Comparison of ENCODE assay signal across 21 cellular contexts in genomic region chr22:21041937-21042336, GRCh38. TPM values are rescaled to one million over a fixed set of nuclear protein-coding genes. Genes with fewer than 3 reads are reported as not detected.
DNase-seq lines count a peak whose midpoint lies in the region; ATAC-seq, FAIRE-seq and TF ChIP-seq lines count a peak whose summit lies in the region.
"Had no signal": no experiment of that assay in that cellular context is flagged by ENCODE, and none has a peak within 500 bp of the region (broad histone marks: within the 10 kb centered on the region; RNA-seq: fewer than 3 reads in every experiment).

No MANE protein-coding gene starts in this region.

- intact Hi-C loops in activated CD4-positive, alpha-beta T cell treated with anti-CD3 and anti-CD28 coated beads, Interleukin-2, amount 10 ng/mL, durations not matched to agents 24 days and 14 days (cut with micrococcal nuclease), result no loop called here

- CTCF ChIA-PET in activated naive CD4-positive, alpha-beta T cell treated with anti-CD3 and anti-CD28 coated beads, Interleukin-2, amount 10 ng/mL, durations not matched to agents 7 days and 5 days (lab: Charles Lee), result no interaction called here

- peaks cover 63% of the 10 kb centered on the region for H3K27me3 Mint-ChIP-seq in activated naive CD4-positive, alpha-beta T cell treated with anti-CD3 and anti-CD28 coated beads, Interleukin-2, amount 10 ng/mL, durations not matched to agents 7 days and 5 days
- peaks cover 39% of the 10 kb centered on the region for H3K27me3 Mint-ChIP-seq in activated CD4-positive, alpha-beta T cell treated with anti-CD3 and anti-CD28 coated beads, Interleukin-2, amount 10 ng/mL, durations not matched to agents 24 days and 14 days
- H3K27me3 Mint-ChIP-seq: type B pancreatic cell had no signal

- ATAC-seq in activated naive CD4-positive, alpha-beta T cell treated with anti-CD3 and anti-CD28 coated beads, Interleukin-2, amount 50 U/mL, for 72 hours, result no peak
- ATAC-seq: left lung; stimulated activated memory B cell treated with anti-CD40 and anti-IgM and Interleukin-4, amounts not matched to agents 10 μg/mL and 1 μg/mL and 100 μg/mL, for 72 hours had no signal

- H3K9me3 Mint-ChIP-seq in activated naive CD4-positive, alpha-beta T cell treated with anti-CD3 and anti-CD28 coated beads, Interleukin-2, amount 10 ng/mL, durations not matched to agents 7 days and 5 days, result no peaks in the 10 kb centered on the region
- no peaks in the 10 kb centered on the region for H3K9me3 Mint-ChIP-seq in activated naive CD4-positive, alpha-beta T cell treated with anti-CD3 and anti-CD28 coated beads, Interleukin-2, amount 50 U/mL, for 72 hours
- H3K9me3 Mint-ChIP-seq in activated CD4-positive, alpha-beta T cell treated with anti-CD3 and anti-CD28 coated beads, Interleukin-2, amount 10 ng/mL, durations not matched to agents 24 days and 14 days, result no peaks in the 10 kb centered on the region
- H3K9me3 Mint-ChIP-seq: activated CD4-positive, alpha-beta memory T cell treated with anti-CD3 and anti-CD28 coated beads for 36 hours; stimulated activated memory B cell treated with anti-CD40 and anti-IgM and Interleukin-4, amounts not matched to agents 10 μg/mL and 1 μg/mL and 100 μg/mL, for 72 hours; type B pancreatic cell had no signal

- H3K36me3 Mint-ChIP-seq in activated naive CD4-positive, alpha-beta T cell treated with anti-CD3 and anti-CD28 coated beads, Interleukin-2, amount 10 ng/mL, durations not matched to agents 7 days and 5 days, result no peaks in the 10 kb centered on the region
- no peaks in the 10 kb centered on the region for H3K36me3 Mint-ChIP-seq in activated naive CD4-positive, alpha-beta T cell treated with anti-CD3 and anti-CD28 coated beads, Interleukin-2, amount 50 U/mL, for 72 hours
- H3K36me3 Mint-ChIP-seq in activated CD4-positive, alpha-beta T cell treated with anti-CD3 and anti-CD28 coated beads, Interleukin-2, amount 10 ng/mL, durations not matched to agents 24 days and 14 days (ENCODE audit: low read depth), result no peaks in the 10 kb centered on the region
- H3K36me3 Mint-ChIP-seq: activated CD4-positive, alpha-beta memory T cell treated with anti-CD3 and anti-CD28 coated beads for 36 hours; stimulated activated memory B cell treated with anti-CD40 and anti-IgM and Interleukin-4, amounts not matched to agents 10 μg/mL and 1 μg/mL and 100 μg/mL, for 72 hours; type B pancreatic cell had no signal

- H3K27ac Mint-ChIP-seq in activated naive CD4-positive, alpha-beta T cell treated with anti-CD3 and anti-CD28 coated beads, Interleukin-2, amount 10 ng/mL, durations not matched to agents 7 days and 5 days, result no peak overlapping the region
- H3K27ac Mint-ChIP-seq in activated naive CD4-positive, alpha-beta T cell treated with anti-CD3 and anti-CD28 coated beads, Interleukin-2, amount 50 U/mL, for 72 hours, result no peak overlapping the region
- no peak overlapping the region for H3K27ac Mint-ChIP-seq in activated CD4-positive, alpha-beta T cell treated with anti-CD3 and anti-CD28 coated beads, Interleukin-2, amount 10 ng/mL, durations not matched to agents 24 days and 14 days
- H3K27ac Mint-ChIP-seq: activated CD4-positive, alpha-beta memory T cell treated with anti-CD3 and anti-CD28 coated beads for 36 hours; stimulated activated memory B cell treated with anti-CD40 and anti-IgM and Interleukin-4, amounts not matched to agents 10 μg/mL and 1 μg/mL and 100 μg/mL, for 72 hours; type B pancreatic cell had no signal

- DNase-seq in activated naive CD4-positive, alpha-beta T cell treated with anti-CD3 and anti-CD28 coated beads, Interleukin-2, amount 10 ng/mL, durations not matched to agents 7 days and 5 days, result peak; percentile 5
- no peak for DNase-seq in activated naive CD4-positive, alpha-beta T cell treated with anti-CD3 and anti-CD28 coated beads, Interleukin-2, amount 50 U/mL, for 72 hours (ENCODE audit: low spot score in 2 of 2)
- DNase-seq in astrocyte of the spinal cord (ENCODE audit: low read depth, low spot score) (peak; percentile 65), foreskin fibroblast (peak; percentile 68 to 81), urothelium cell line (ENCODE audit: low spot score) (no peak), NCI-H69 (lab: John Stamatoyannopoulos, UW) (no peak)
- DNase-seq in activated CD4-positive, alpha-beta T cell treated with anti-CD3 and anti-CD28 coated beads for 1 hour, result no peak
- DNase-seq in activated CD4-positive, alpha-beta T cell treated with anti-CD3 and anti-CD28 coated beads, Interleukin-2, amount 10 ng/mL, durations not matched to agents 24 days and 14 days, result no peak
- DNase-seq: 8988T; activated CD4-positive, alpha-beta memory T cell treated with anti-CD3 and anti-CD28 coated beads for 36 hours; activated T-cell treated with anti-CD3 and anti-CD28 coated beads, Interleukin-2, amount 50 U/mL, for 48 hours; adrenal gland; colonic mucosa; DMS153; NCI-H2029; NCI-H526 treated with DMSO at 0.1 percent for 48 hours; stimulated activated CD4-positive, alpha-beta T cell treated with anti-CD3 and anti-CD28 coated beads, Interleukin-12 subunit alpha, Interleukin-12 subunit beta, amount 100 ng/mL, for 4 hours had no signal

- no peak for TF ChIP-seq CTCF in astrocyte of the spinal cord (IDR thresholded peaks at IDR 0.05; ENCODE audit: low read depth, low read length)
- TF ChIP-seq CTCF in foreskin fibroblast (IDR thresholded peaks at IDR 0.05; ENCODE audit: low read depth, low read length), result no peak

- H3K4me1 Mint-ChIP-seq in activated naive CD4-positive, alpha-beta T cell treated with anti-CD3 and anti-CD28 coated beads, Interleukin-2, amount 10 ng/mL, durations not matched to agents 7 days and 5 days, result peaks cover 30% of the 10 kb centered on the region
- peaks cover 15% of the 10 kb centered on the region for H3K4me1 Mint-ChIP-seq in activated CD4-positive, alpha-beta T cell treated with anti-CD3 and anti-CD28 coated beads, Interleukin-2, amount 10 ng/mL, durations not matched to agents 24 days and 14 days

- peak; percentile 96 for FAIRE-seq in urothelium cell line (lab: Jason Lieb, UNC)

- no peak overlapping the region for H3K4me3 ChIP-seq in astrocyte of the spinal cord (ENCODE audit: low read depth, low read length)
- no peak overlapping the region for H3K4me3 ChIP-seq in foreskin fibroblast (ENCODE audit: low read depth in 1 of 2, low read length in 2 of 2)
- H3K4me3 ChIP-seq: adrenal gland, colonic mucosa, left lung had no signal

- H3K4me3 Mint-ChIP-seq in activated naive CD4-positive, alpha-beta T cell treated with anti-CD3 and anti-CD28 coated beads, Interleukin-2, amount 10 ng/mL, durations not matched to agents 7 days and 5 days, result no peak overlapping the region
- H3K4me3 Mint-ChIP-seq in activated CD4-positive, alpha-beta T cell treated with anti-CD3 and anti-CD28 coated beads, Interleukin-2, amount 10 ng/mL, durations not matched to agents 24 days and 14 days, result no peak overlapping the region
- H3K4me3 Mint-ChIP-seq: activated CD4-positive, alpha-beta memory T cell treated with anti-CD3 and anti-CD28 coated beads for 36 hours; stimulated activated memory B cell treated with anti-CD40 and anti-IgM and Interleukin-4, amounts not matched to agents 10 μg/mL and 1 μg/mL and 100 μg/mL, for 72 hours; type B pancreatic cell had no signal

- in situ Hi-C loops in astrocyte of the spinal cord (cut with HindIII; ENCODE audit: low sequenced_read_pairs), result no loop called here

RNA-seq across cellular contexts. Expression of gene LRRC74B, which starts 3.8 kb away (rescaled TPM):
- not detected for total RNA-seq in activated naive CD4-positive, alpha-beta T cell treated with anti-CD3 and anti-CD28 coated beads, Interleukin-2, amount 50 U/mL, for 72 hours
- not detected in 2 replicates for total RNA-seq in activated CD4-positive, alpha-beta T cell treated with anti-CD3 and anti-CD28 coated beads, Interleukin-2, amount 10 ng/mL, durations not matched to agents 24 days and 14 days
- total RNA-seq: activated CD4-positive, alpha-beta memory T cell treated with anti-CD3 and anti-CD28 coated beads for 36 hours; colonic mucosa; posterior vena cava had no signal

RNA-seq across cellular contexts. Expression of gene SLC7A4, which starts 9.6 kb away (rescaled TPM):
- not detected for total RNA-seq in activated naive CD4-positive, alpha-beta T cell treated with anti-CD3 and anti-CD28 coated beads, Interleukin-2, amount 50 U/mL, for 72 hours
- not detected in 2 replicates for total RNA-seq in activated CD4-positive, alpha-beta T cell treated with anti-CD3 and anti-CD28 coated beads, Interleukin-2, amount 10 ng/mL, durations not matched to agents 24 days and 14 days
- total RNA-seq: activated CD4-positive, alpha-beta memory T cell treated with anti-CD3 and anti-CD28 coated beads for 36 hours had no signal

RNA-seq across cellular contexts. Expression of gene P2RX6, which starts 27.0 kb away (rescaled TPM):
- total RNA-seq in activated naive CD4-positive, alpha-beta T cell treated with anti-CD3 and anti-CD28 coated beads, Interleukin-2, amount 50 U/mL, for 72 hours, result under 1 TPM in 1 of 2 donors, not detected in 1; 0.34 TPM
- not detected in 2 replicates for total RNA-seq in activated CD4-positive, alpha-beta T cell treated with anti-CD3 and anti-CD28 coated beads, Interleukin-2, amount 10 ng/mL, durations not matched to agents 24 days and 14 days
- total RNA-seq: activated CD4-positive, alpha-beta memory T cell treated with anti-CD3 and anti-CD28 coated beads for 36 hours had no signal

RNA-seq across cellular contexts. Expression of gene THAP7, which starts 40.0 kb away (rescaled TPM):
- total RNA-seq in activated naive CD4-positive, alpha-beta T cell treated with anti-CD3 and anti-CD28 coated beads, Interleukin-2, amount 50 U/mL, for 72 hours, result 10 to 100 TPM; 21.9 to 23.9 TPM
- 30.3 and 31.5 TPM in 2 replicates for total RNA-seq in activated CD4-positive, alpha-beta T cell treated with anti-CD3 and anti-CD28 coated beads, Interleukin-2, amount 10 ng/mL, durations not matched to agents 24 days and 14 days

RNA-seq across cellular contexts. Expression of gene LZTR1, which starts 59.8 kb away (rescaled TPM):
- 10 to 100 TPM; 30.7 to 41.8 TPM for total RNA-seq in activated naive CD4-positive, alpha-beta T cell treated with anti-CD3 and anti-CD28 coated beads, Interleukin-2, amount 50 U/mL, for 72 hours
- 69.9 and 76.4 TPM in 2 replicates for total RNA-seq in activated CD4-positive, alpha-beta T cell treated with anti-CD3 and anti-CD28 coated beads, Interleukin-2, amount 10 ng/mL, durations not matched to agents 24 days and 14 days

Comparison
In these comparisons a context has a peak if more than half of its experiments do, and no peak if none do; other contexts are left out.
1. DNase-seq: peak in activated naive CD4-positive, alpha-beta T cell treated with anti-CD3 and anti-CD28 coated beads, Interleukin-2, amount 10 ng/mL, durations not matched to agents 7 days and 5 days (single experiment), astrocyte of the spinal cord (single experiment) and foreskin fibroblast (2 of 2); none in activated naive CD4-positive, alpha-beta T cell treated with anti-CD3 and anti-CD28 coated beads, Interleukin-2, amount 50 U/mL, for 72 hours (0 of 2), urothelium cell line (single experiment), activated CD4-positive, alpha-beta T cell treated with anti-CD3 and anti-CD28 coated beads for 1 hour (single experiment), activated CD4-positive, alpha-beta T cell treated with anti-CD3 and anti-CD28 coated beads, Interleukin-2, amount 10 ng/mL, durations not matched to agents 24 days and 14 days (single experiment) and NCI-H69 (single experiment).